19 cellular contexts compared by ENCODE assay signal in the genomic region with DNA sequence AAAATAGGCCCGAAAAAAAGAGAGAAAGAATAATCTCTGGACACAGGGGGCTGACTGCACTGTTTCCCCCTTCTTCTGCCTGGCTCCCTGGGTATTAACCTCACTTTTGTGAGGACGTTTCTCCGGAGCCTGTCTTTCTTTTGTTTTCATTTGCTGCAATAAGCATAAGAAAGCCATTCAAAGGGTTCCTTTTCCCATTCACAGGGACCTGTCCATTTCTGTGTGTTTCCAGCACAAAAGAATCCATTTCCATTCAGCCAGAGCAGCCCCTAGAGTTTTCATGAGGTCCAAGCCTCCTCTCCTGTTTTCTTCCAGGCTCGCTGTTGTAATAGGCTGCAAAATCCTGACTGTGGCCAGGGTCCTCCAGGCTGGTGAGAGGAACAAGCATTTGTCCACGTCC. TPM values are rescaled to one million over a fixed set of nuclear protein-coding genes. Genes with fewer than 3 reads are reported as not detected.
DNase-seq lines count a peak whose midpoint lies in the region; FAIRE-seq and TF ChIP-seq lines count a peak whose summit lies in the region.
"Had no signal": no experiment of that assay in that cellular context is flagged by ENCODE, and none has a peak within 500 bp of the region (broad histone marks: within the 10 kb centered on the region; RNA-seq: fewer than 3 reads in every experiment).

No MANE protein-coding gene starts in this region.

- TF ChIP-seq CTCF in H9 (conservative IDR thresholded peaks at IDR 0.05), result no peak
- TF ChIP-seq CTCF in astrocyte (IDR thresholded peaks at IDR 0.05; ENCODE audit: insufficient read depth, low read depth, low read length), result no peak
- TF ChIP-seq CTCF in neutrophil (IDR thresholded peaks at IDR 0.05), result no peak

- no peaks in the 10 kb centered on the region for H3K79me1 ChIP-seq in H9 (ENCODE audit: insufficient read depth, low read depth, low read length, poor library complexity, severe bottlenecking)

- H3K9me3 Mint-ChIP-seq in H9, result peaks cover 0 to 6% of the 10 kb centered on the region in 2 experiments; a peak in 1 of 5 replicates
- no peaks in the 10 kb centered on the region for H3K9me3 Mint-ChIP-seq in astrocyte (ENCODE audit: unreplicated experiment)
- H3K9me3 Mint-ChIP-seq: CD4-positive, alpha-beta memory T cell had no signal

- no peak overlapping the region for H4K8ac ChIP-seq in H9 (replicated peaks; ENCODE audit: insufficient read length, low read depth, low read length)

- H3K9ac ChIP-seq in H9 (ENCODE audit: extremely low read depth, insufficient read length, low read length) (no peak overlapping the region), astrocyte (ENCODE audit: low read length) (no peak overlapping the region), iPS-18a (ENCODE audit: low read length) (no peak overlapping the region)

- H3K14ac ChIP-seq in H9 (ENCODE audit: insufficient read depth, low read length), result no peak overlapping the region

- peak overlapping the region; percentile 1 for H3K4me3 ChIP-seq in astrocyte (ENCODE audit: insufficient read depth, low read depth, low read length)
- peak overlapping the region; percentile 18 for H3K4me3 ChIP-seq in iPS-18a (ENCODE audit: low read length)
- H3K4me3 ChIP-seq in neutrophil (ENCODE audit: low read depth in 1 of 2, low read length in 1 of 2), result no peak overlapping the region

- no peak overlapping the region for H3K4ac ChIP-seq in H9 (ENCODE audit: low read depth, low read length)

- no peaks in the 10 kb centered on the region for H3K23me2 ChIP-seq in H9 (ENCODE audit: insufficient read length, low read depth, low read length, poor library complexity, severe bottlenecking)

- no peak overlapping the region for H3K23ac ChIP-seq in H9 (ENCODE audit: insufficient read length, low read depth, low read length)

- H3K4me2 ChIP-seq in H9 (ENCODE audit: insufficient read depth, insufficient read length, low read length) (peak overlapping the region; percentile 17), astrocyte (ENCODE audit: low read length) (peak overlapping the region; percentile 66)

- WGBS in H9 (ENCODE audit: extremely low coverage, insufficient read length, low lambda C conversion rate), result no CpG with 5 or more reads among the region's 5 CpGs

- H2BK5ac ChIP-seq in H9 (ENCODE audit: insufficient read length, low read length), result no peak overlapping the region

- no peak overlapping the region for H3K56ac ChIP-seq in H9 (ENCODE audit: insufficient read length, low read depth, low read length)

- no peak overlapping the region for H2BK12ac ChIP-seq in H9 (ENCODE audit: insufficient read length, low read depth, low read length)

- H2AFZ ChIP-seq in H9 (ENCODE audit: low read length) (no peak overlapping the region), astrocyte (ENCODE audit: low read depth, low read length) (peak overlapping the region; percentile 2)

- H2AK5ac ChIP-seq in H9 (ENCODE audit: insufficient read length, low read length), result no peak overlapping the region

- H3K36me3 Mint-ChIP-seq in H9 (ENCODE audit: insufficient read depth in 1 of 3, low read depth in 3 of 3) (no peaks in the 10 kb centered on the region), astrocyte (ENCODE audit: low read depth, unreplicated experiment) (no peaks in the 10 kb centered on the region)

- H4K20me1 ChIP-seq in H9 (ENCODE audit: control insufficient read depth, insufficient read depth, insufficient read length), result no peaks in the 10 kb centered on the region
- no peaks in the 10 kb centered on the region for H4K20me1 ChIP-seq in astrocyte (ENCODE audit: insufficient read depth, low read length)

- H2BK20ac ChIP-seq in H9 (ENCODE audit: low read depth, low read length, poor library complexity, severe bottlenecking), result no peak overlapping the region

- H4K5ac ChIP-seq in H9 (ENCODE audit: insufficient read length, low read depth, low read length), result no peak overlapping the region

- DNase-seq in H9 (no peak), astrocyte (ENCODE audit: low read depth) (no peak), NCI-H187 treated with DMSO at 0.1 percent for 48 hours (lab: John Stamatoyannopoulos, UW) (no peak), SW 1271 (lab: John Stamatoyannopoulos, UW) (no peak), frontal cortex (ENCODE audit: low spot score in 2 of 2) (no peak), amygdala (lab: John Stamatoyannopoulos, UW) (no peak)
- DNase-seq: AML-193; CD4-positive, alpha-beta memory T cell; DMS79 treated with DMSO at 0.1 percent for 48 hours; IMR-90; NCI-H1436 treated with DMSO at 0.1 percent for 48 hours; NCI-H2081 treated with DMSO at 0.1 percent for 48 hours; NCI-H226; NCI-H526 treated with DMSO at 0.1 percent for 48 hours; PC-3 had no signal

- no peak overlapping the region for H2BK15ac ChIP-seq in H9 (ENCODE audit: low read depth, low read length)

- H3K36me3 ChIP-seq in astrocyte (ENCODE audit: insufficient read depth, low read length), result no peaks in the 10 kb centered on the region
- no peaks in the 10 kb centered on the region for H3K36me3 ChIP-seq in iPS-18a (ENCODE audit: control insufficient read depth, low read depth, low read length)
- H3K36me3 ChIP-seq in neutrophil, result peaks cover 20% of the 10 kb centered on the region

- H3K4me3 Mint-ChIP-seq in H9 (peak overlapping the region in 1 of 2 experiments; percentile 1; a peak in 1 of 5 replicates), astrocyte (ENCODE audit: unreplicated experiment) (no peak overlapping the region)

- no peak overlapping the region for H3K27ac Mint-ChIP-seq in H9
- H3K27ac Mint-ChIP-seq in astrocyte (ENCODE audit: unreplicated experiment), result no peak overlapping the region

- H3T11ph ChIP-seq in H9 (ENCODE audit: low read length), result no peak overlapping the region

- no peak overlapping the region for H4K91ac ChIP-seq in H9 (ENCODE audit: insufficient read length, low read depth, low read length)

- no peak overlapping the region for H3K18ac ChIP-seq in H9 (ENCODE audit: insufficient read length, low read depth, low read length)

- H3K4me1 Mint-ChIP-seq in H9, result peaks cover 25 to 37% of the 10 kb centered on the region in 2 experiments
- peaks cover 12% of the 10 kb centered on the region for H3K4me1 Mint-ChIP-seq in astrocyte (ENCODE audit: low read depth, unreplicated experiment)

- FAIRE-seq in astrocyte (lab: Jason Lieb, UNC) (no peak), frontal cortex (lab: Jason Lieb, UNC) (no peak)
- FAIRE-seq: D721Med, G401.6 had no signal

- H3K4me1 ChIP-seq in H9 (ENCODE audit: insufficient read depth, low read length) (peaks cover 7% of the 10 kb centered on the region; the same call in 1 of the 2 replicates), astrocyte (ENCODE audit: insufficient read depth, low read length) (peaks cover 7% of the 10 kb centered on the region), iPS-18a (ENCODE audit: control insufficient read depth, low read depth, low read length) (peaks cover 23% of the 10 kb centered on the region), neutrophil (ENCODE audit: control insufficient read depth in 1 of 2, insufficient read depth in 1 of 2, low read depth in 1 of 2, low read length in 1 of 2) (peaks cover 52 to 65% of the 10 kb centered on the region in 2 experiments)

- no peaks in the 10 kb centered on the region for H3K79me2 ChIP-seq in H9 (ENCODE audit: insufficient read depth, low read length)
- H3K79me2 ChIP-seq in astrocyte (ENCODE audit: insufficient read depth, low read length), result no peaks in the 10 kb centered on the region

- no peak overlapping the region for H3K27ac ChIP-seq in H9 (ENCODE audit: insufficient read length, low read depth, low read length)
- H3K27ac ChIP-seq in astrocyte (ENCODE audit: low read depth, low read length), result no peak overlapping the region
- no peak overlapping the region for H3K27ac ChIP-seq in iPS-18a (ENCODE audit: low read length)
- peak overlapping the region; percentile 75 for H3K27ac ChIP-seq in neutrophil

- peaks cover 50% of the 10 kb centered on the region for H3K27me3 ChIP-seq in H9 (ENCODE audit: insufficient read depth, low read length)
- peaks cover 46% of the 10 kb centered on the region for H3K27me3 ChIP-seq in astrocyte (ENCODE audit: insufficient read depth, low read length)
- peaks cover 77% of the 10 kb centered on the region for H3K27me3 ChIP-seq in iPS-18a (ENCODE audit: control insufficient read depth, insufficient read depth, low read length)
- H3K27me3 ChIP-seq in neutrophil, result no peaks in the 10 kb centered on the region

- H2BK120ac ChIP-seq in H9 (ENCODE audit: low read depth, low read length, poor library complexity, severe bottlenecking), result no peak overlapping the region

- H3K9me3 ChIP-seq in H9 (ENCODE audit: control insufficient read depth, low read depth, low read length), result no peaks in the 10 kb centered on the region
- no peaks in the 10 kb centered on the region for H3K9me3 ChIP-seq in astrocyte (ENCODE audit: insufficient read depth, low read depth, low read length)
- no peaks in the 10 kb centered on the region for H3K9me3 ChIP-seq in iPS-18a (ENCODE audit: control insufficient read depth, low read depth, low read length)
- H3K9me3 ChIP-seq in neutrophil, result no peaks in the 10 kb centered on the region

- H3K27me3 Mint-ChIP-seq in H9 (ENCODE audit: low read depth) (peaks cover 99% of the 10 kb centered on the region), astrocyte (ENCODE audit: low read depth, unreplicated experiment) (peaks cover under 1% of the 10 kb centered on the region)
- H3K27me3 Mint-ChIP-seq: CD4-positive, alpha-beta memory T cell had no signal

RNA-seq across cellular contexts. Expression of gene PLXNC1, which starts 16.8 kb away (rescaled TPM):
- total RNA-seq in H9 (2021), result 0.53 and 1.2 TPM in 2 replicates
- total RNA-seq in astrocyte, result 5.8 and 6.9 TPM in 2 replicates
- total RNA-seq in frontal cortex, result 81.1 TPM

Comparison
In these comparisons a context has a peak if more than half of its experiments do, and no peak if none do; other contexts are left out.
1. H3K4me3 ChIP-seq: peak in astrocyte (single experiment) and iPS-18a (single experiment); none in neutrophil (0 of 2).
2. RNA of gene PLXNC1, which starts 16.8 kb away (total RNA-seq): 81.1 TPM in frontal cortex (single experiment); 5.8 to 6.9 TPM in astrocyte and 0.53 to 1.2 TPM in H9; every median in the first group is over 10 times any median in the second.